Comparison of ENCODE assay signal across 2 cellular contexts in the genomic region with DNA sequence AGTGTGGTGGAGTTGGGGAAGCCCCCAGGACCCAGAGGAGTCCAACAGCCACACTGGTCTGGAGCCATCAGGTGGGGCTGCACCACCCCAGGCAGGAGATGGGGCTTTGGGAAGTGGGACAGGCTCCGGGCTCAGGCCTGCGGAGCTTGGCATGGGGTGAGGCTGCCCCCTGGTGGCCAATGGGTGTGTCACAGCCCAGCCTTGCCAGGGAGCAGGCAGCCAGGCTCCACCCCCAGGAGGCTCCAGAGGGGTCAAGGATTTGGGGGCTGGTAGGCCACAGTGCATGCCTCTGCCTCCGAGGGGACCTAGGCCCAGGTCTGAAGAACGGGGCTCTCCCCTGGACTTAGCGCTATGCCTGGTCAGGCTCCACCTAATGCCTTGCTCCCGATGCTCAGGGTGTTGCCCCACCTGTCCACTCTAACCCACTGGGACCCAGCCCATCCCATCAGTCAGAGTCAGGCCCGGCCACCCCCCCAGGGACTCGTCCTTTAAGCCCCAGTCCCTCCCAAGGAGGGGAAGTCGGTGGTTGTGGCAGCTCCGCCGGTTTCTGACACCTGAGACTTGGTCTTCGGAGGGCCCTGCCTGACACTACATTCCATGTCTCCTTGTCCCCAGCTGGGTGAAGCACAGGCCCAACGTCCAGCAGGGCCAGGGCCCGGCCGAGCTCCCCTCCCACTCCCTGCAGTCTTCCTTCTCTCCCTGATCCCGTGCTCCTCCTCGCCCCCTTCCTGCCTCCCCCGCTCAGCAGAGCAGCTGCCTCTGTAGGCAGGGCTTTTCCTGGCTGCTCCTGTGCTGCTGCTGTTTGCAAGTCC.
A peak's percentile ranks its signal among the peaks of the same experiment; 100 is the strongest.
TF ChIP-seq lines count a peak whose summit lies in the region.

No MANE protein-coding gene starts in this region.

TF ChIP-seq in GM23338, 12 proteins besides CTCF, POLR2A, EP300 and RAD21:
- TF ChIP-seq JUNB (IDR thresholded peaks at IDR 0.05; ENCODE audit: unreplicated experiment): no peak
- TF ChIP-seq ZNF331 (CRISPR knock-in tag; IDR thresholded peaks at IDR 0.05; ENCODE audit: low read depth): no peak
- no peak for TF ChIP-seq CREB1 (CRISPR knock-in tag; IDR thresholded peaks at IDR 0.05; ENCODE audit: low read depth)
- TF ChIP-seq, protein P1, sequence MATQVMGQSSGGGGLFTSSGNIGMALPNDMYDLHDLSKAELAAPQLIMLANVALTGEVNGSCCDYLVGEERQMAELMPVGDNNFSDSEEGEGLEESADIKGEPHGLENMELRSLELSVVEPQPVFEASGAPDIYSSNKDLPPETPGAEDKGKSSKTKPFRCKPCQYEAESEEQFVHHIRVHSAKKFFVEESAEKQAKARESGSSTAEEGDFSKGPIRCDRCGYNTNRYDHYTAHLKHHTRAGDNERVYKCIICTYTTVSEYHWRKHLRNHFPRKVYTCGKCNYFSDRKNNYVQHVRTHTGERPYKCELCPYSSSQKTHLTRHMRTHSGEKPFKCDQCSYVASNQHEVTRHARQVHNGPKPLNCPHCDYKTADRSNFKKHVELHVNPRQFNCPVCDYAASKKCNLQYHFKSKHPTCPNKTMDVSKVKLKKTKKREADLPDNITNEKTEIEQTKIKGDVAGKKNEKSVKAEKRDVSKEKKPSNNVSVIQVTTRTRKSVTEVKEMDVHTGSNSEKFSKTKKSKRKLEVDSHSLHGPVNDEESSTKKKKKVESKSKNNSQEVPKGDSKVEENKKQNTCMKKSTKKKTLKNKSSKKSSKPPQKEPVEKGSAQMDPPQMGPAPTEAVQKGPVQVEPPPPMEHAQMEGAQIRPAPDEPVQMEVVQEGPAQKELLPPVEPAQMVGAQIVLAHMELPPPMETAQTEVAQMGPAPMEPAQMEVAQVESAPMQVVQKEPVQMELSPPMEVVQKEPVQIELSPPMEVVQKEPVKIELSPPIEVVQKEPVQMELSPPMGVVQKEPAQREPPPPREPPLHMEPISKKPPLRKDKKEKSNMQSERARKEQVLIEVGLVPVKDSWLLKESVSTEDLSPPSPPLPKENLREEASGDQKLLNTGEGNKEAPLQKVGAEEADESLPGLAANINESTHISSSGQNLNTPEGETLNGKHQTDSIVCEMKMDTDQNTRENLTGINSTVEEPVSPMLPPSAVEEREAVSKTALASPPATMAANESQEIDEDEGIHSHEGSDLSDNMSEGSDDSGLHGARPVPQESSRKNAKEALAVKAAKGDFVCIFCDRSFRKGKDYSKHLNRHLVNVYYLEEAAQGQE (IDR thresholded peaks at IDR 0.05; ENCODE audit: unreplicated experiment): no peak
- peak; percentile 3; the same call in 1 of the 2 replicates for TF ChIP-seq POLR2AphosphoS5 (IDR thresholded peaks at IDR 0.05; ENCODE audit: low read depth)
- TF ChIP-seq NANOG (IDR thresholded peaks at IDR 0.05; ENCODE audit: borderline replicate concordance): no peak

TF ChIP-seq in HepG2, 621 proteins besides CTCF, POLR2A, EP300 and RAD21 (continues in another document):
- TF ChIP-seq ZSCAN31 (CRISPR knock-in tag; IDR thresholded peaks at IDR 0.05; ENCODE audit: low read depth): 0 out of 2 replicates have a peak, but pooled peaks have one; percentile 43
- TF ChIP-seq ZFP82 (CRISPR knock-in tag; IDR thresholded peaks at IDR 0.05; ENCODE audit: borderline replicate concordance): no peak
- TF ChIP-seq RFXAP (CRISPR knock-in tag; IDR thresholded peaks at IDR 0.05; ENCODE audit: borderline replicate concordance): peak; percentile 46; the same call in 1 of the 2 replicates
- 0 out of 2 replicates have a peak, but pooled peaks have one; percentile 38 for TF ChIP-seq ZNF563 (CRISPR knock-in tag; IDR thresholded peaks at IDR 0.05)
- TF ChIP-seq, protein P2, sequence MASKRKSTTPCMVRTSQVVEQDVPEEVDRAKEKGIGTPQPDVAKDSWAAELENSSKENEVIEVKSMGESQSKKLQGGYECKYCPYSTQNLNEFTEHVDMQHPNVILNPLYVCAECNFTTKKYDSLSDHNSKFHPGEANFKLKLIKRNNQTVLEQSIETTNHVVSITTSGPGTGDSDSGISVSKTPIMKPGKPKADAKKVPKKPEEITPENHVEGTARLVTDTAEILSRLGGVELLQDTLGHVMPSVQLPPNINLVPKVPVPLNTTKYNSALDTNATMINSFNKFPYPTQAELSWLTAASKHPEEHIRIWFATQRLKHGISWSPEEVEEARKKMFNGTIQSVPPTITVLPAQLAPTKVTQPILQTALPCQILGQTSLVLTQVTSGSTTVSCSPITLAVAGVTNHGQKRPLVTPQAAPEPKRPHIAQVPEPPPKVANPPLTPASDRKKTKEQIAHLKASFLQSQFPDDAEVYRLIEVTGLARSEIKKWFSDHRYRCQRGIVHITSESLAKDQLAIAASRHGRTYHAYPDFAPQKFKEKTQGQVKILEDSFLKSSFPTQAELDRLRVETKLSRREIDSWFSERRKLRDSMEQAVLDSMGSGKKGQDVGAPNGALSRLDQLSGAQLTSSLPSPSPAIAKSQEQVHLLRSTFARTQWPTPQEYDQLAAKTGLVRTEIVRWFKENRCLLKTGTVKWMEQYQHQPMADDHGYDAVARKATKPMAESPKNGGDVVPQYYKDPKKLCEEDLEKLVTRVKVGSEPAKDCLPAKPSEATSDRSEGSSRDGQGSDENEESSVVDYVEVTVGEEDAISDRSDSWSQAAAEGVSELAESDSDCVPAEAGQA (IDR thresholded peaks at IDR 0.05; ENCODE audit: low read depth): no peak
- TF ChIP-seq, protein P2 (CRISPR knock-in tag; IDR thresholded peaks at IDR 0.05; ENCODE audit: borderline replicate concordance): no peak
- TF ChIP-seq ZFX (CRISPR knock-in tag; IDR thresholded peaks at IDR 0.05; ENCODE audit: low read depth): peak; percentile 68; the same call in 1 of the 2 replicates
- peak; percentile 19; the same call in 1 of the 2 replicates for TF ChIP-seq NRL (CRISPR knock-in tag; IDR thresholded peaks at IDR 0.05; ENCODE audit: borderline replicate concordance)
- peak; percentile 75; the same call in 1 of the 2 replicates for TF ChIP-seq ZNF235 (CRISPR knock-in tag; IDR thresholded peaks at IDR 0.05; ENCODE audit: borderline replicate concordance)
- TF ChIP-seq MED8 (CRISPR knock-in tag; IDR thresholded peaks at IDR 0.05; ENCODE audit: insufficient replicate concordance): no peak
- TF ChIP-seq, protein P3, sequence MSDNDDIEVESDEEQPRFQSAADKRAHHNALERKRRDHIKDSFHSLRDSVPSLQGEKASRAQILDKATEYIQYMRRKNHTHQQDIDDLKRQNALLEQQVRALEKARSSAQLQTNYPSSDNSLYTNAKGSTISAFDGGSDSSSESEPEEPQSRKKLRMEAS (IDR thresholded peaks at IDR 0.05): no peak
- no peak for TF ChIP-seq ZNF343 (CRISPR knock-in tag; IDR thresholded peaks at IDR 0.05)
- TF ChIP-seq SATB2 (CRISPR knock-in tag; IDR thresholded peaks at IDR 0.05): no peak
- TF ChIP-seq ARNT (IDR thresholded peaks at IDR 0.05): no peak
- no peak for TF ChIP-seq NR3C1 (CRISPR knock-in tag; IDR thresholded peaks at IDR 0.05)
- TF ChIP-seq ZNF644 (CRISPR knock-in tag; IDR thresholded peaks at IDR 0.05; ENCODE audit: low read depth): no peak
- TF ChIP-seq, protein P4, sequence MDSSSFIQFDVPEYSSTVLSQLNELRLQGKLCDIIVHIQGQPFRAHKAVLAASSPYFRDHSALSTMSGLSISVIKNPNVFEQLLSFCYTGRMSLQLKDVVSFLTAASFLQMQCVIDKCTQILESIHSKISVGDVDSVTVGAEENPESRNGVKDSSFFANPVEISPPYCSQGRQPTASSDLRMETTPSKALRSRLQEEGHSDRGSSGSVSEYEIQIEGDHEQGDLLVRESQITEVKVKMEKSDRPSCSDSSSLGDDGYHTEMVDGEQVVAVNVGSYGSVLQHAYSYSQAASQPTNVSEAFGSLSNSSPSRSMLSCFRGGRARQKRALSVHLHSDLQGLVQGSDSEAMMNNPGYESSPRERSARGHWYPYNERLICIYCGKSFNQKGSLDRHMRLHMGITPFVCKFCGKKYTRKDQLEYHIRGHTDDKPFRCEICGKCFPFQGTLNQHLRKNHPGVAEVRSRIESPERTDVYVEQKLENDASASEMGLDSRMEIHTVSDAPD (CRISPR knock-in tag; IDR thresholded peaks at IDR 0.05): no peak
- TF ChIP-seq CEBPG (CRISPR knock-in tag; IDR thresholded peaks at IDR 0.05): 0 out of 2 replicates have a peak, but pooled peaks have one; percentile 10
- TF ChIP-seq MAZ (IDR thresholded peaks at IDR 0.05; ENCODE audit: borderline replicate concordance, low read depth, low read length): no peak
- TF ChIP-seq MAZ (CRISPR knock-in tag; IDR thresholded peaks at IDR 0.05; ENCODE audit: low read depth): no peak; the same call in 1 of the 2 replicates
- TF ChIP-seq FOXA1 (IDR thresholded peaks at IDR 0.05): no peak
- peak; percentile 48; the same call in 1 of the 2 replicates for TF ChIP-seq FOXA1 (CRISPR knock-in tag; IDR thresholded peaks at IDR 0.05)
- TF ChIP-seq PCBP1 (IDR thresholded peaks at IDR 0.05; ENCODE audit: borderline replicate concordance, low read depth, low read length): 0 out of 2 replicates have a peak, but pooled peaks have one; percentile 8
- TF ChIP-seq KMT2A (CRISPR knock-in tag; IDR thresholded peaks at IDR 0.05): no peak
- TF ChIP-seq TBX3 (IDR thresholded peaks at IDR 0.05; ENCODE audit: borderline replicate concordance): no peak
- no peak for TF ChIP-seq ZNF136 (CRISPR knock-in tag; IDR thresholded peaks at IDR 0.05; ENCODE audit: low read depth)
- TF ChIP-seq SUZ12 (IDR thresholded peaks at IDR 0.05; ENCODE audit: low read depth, low read length): no peak
- 0 out of 2 replicates have a peak, but pooled peaks have one; percentile 17 for TF ChIP-seq PHF8 (CRISPR knock-in tag; IDR thresholded peaks at IDR 0.05)
- TF ChIP-seq ELF4 (CRISPR knock-in tag; IDR thresholded peaks at IDR 0.05; ENCODE audit: borderline replicate concordance): no peak
- no peak for TF ChIP-seq IKZF4 (CRISPR knock-in tag; IDR thresholded peaks at IDR 0.05; ENCODE audit: borderline replicate concordance, low read depth, not compliant biosample characterization)
- TF ChIP-seq ZNF605 (CRISPR knock-in tag; IDR thresholded peaks at IDR 0.05): no peak
- TF ChIP-seq, protein P5, sequence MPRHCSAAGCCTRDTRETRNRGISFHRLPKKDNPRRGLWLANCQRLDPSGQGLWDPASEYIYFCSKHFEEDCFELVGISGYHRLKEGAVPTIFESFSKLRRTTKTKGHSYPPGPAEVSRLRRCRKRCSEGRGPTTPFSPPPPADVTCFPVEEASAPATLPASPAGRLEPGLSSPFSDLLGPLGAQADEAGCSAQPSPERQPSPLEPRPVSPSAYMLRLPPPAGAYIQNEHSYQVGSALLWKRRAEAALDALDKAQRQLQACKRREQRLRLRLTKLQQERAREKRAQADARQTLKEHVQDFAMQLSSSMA (CRISPR knock-in tag; IDR thresholded peaks at IDR 0.05): 0 out of 2 replicates have a peak, but pooled peaks have one; percentile 34
- peak; percentile 26; the same call in 1 of the 2 replicates for TF ChIP-seq SP5 (CRISPR knock-in tag; IDR thresholded peaks at IDR 0.05; ENCODE audit: borderline replicate concordance, low read depth)
- no peak; the same call in 1 of the 2 replicates for TF ChIP-seq GABPB1 (CRISPR knock-in tag; IDR thresholded peaks at IDR 0.05)
- peak; percentile 15; the same call in 1 of the 2 replicates for TF ChIP-seq ZNF225 (CRISPR knock-in tag; IDR thresholded peaks at IDR 0.05)
- no peak for TF ChIP-seq ZNF782 (CRISPR knock-in tag; IDR thresholded peaks at IDR 0.05; ENCODE audit: borderline replicate concordance)
- no peak for TF ChIP-seq ZNF75D (CRISPR knock-in tag; IDR thresholded peaks at IDR 0.05; ENCODE audit: borderline replicate concordance)
- no peak for TF ChIP-seq SMAD1 (CRISPR knock-in tag; IDR thresholded peaks at IDR 0.05; ENCODE audit: borderline replicate concordance, low read depth)
- TF ChIP-seq ERF (CRISPR knock-in tag; IDR thresholded peaks at IDR 0.05): no peak
- TF ChIP-seq ZNF557 (CRISPR knock-in tag; IDR thresholded peaks at IDR 0.05): no peak
- 0 out of 2 replicates have a peak, but pooled peaks have one; percentile 26 for TF ChIP-seq ETV5 (CRISPR knock-in tag; IDR thresholded peaks at IDR 0.05; ENCODE audit: borderline replicate concordance)
- no peak for TF ChIP-seq FLYWCH1 (CRISPR knock-in tag; IDR thresholded peaks at IDR 0.05)
- no peak for TF ChIP-seq ZNF10 (CRISPR knock-in tag; IDR thresholded peaks at IDR 0.05; ENCODE audit: borderline replicate concordance, low read depth)
- TF ChIP-seq MXI1 (IDR thresholded peaks at IDR 0.05; ENCODE audit: borderline replicate concordance, low read depth, low read length): no peak
- 0 out of 2 replicates have a peak, but pooled peaks have one; percentile 28 for TF ChIP-seq CCDC6 (CRISPR knock-in tag; IDR thresholded peaks at IDR 0.05)
- TF ChIP-seq FOXO1 (CRISPR knock-in tag; IDR thresholded peaks at IDR 0.05): peak; percentile 7; the same call in 1 of the 2 replicates
- TF ChIP-seq FOXM1 (CRISPR knock-in tag; IDR thresholded peaks at IDR 0.05): peak; percentile 8; the same call in 1 of the 2 replicates
